Comparison of ENCODE assay signal across 9 cellular contexts in genomic region chr12:121059031-121059898, GRCh38. TPM values are rescaled to one million over a fixed set of nuclear protein-coding genes. Genes with fewer than 3 reads are reported as not detected.
DNase-seq lines count a peak whose midpoint lies in the region; ATAC-seq and TF ChIP-seq lines count a peak whose summit lies in the region.
"Had no signal": no experiment of that assay in that cellular context is flagged by ENCODE, and none has a peak within 500 bp of the region (broad histone marks: within the 10 kb centered on the region; RNA-seq: fewer than 3 reads in every experiment).

No MANE protein-coding gene starts in this region.

- in situ Hi-C loops in GM13977 (cut with MboI; ENCODE audit: low pct_unique_long_range_greater_than_20kb, low sequenced_read_pairs, unreplicated experiment) = loop anchor here (25.0 kb wide), 1 partner anchor 378 kb away; no protein-coding TSS in a partner anchor

- H3K9me2 ChIP-seq in OCI-LY7 (ENCODE audit: insufficient read depth, low read length) (no peaks in the 10 kb centered on the region), PC-3 (replicated peaks; ENCODE audit: low read length) (no peaks in the 10 kb centered on the region)

- peak overlapping the region; percentile 92 for H3K27ac Mint-ChIP-seq in CD8-positive, alpha-beta T cell

- intact Hi-C loops in CD8-positive, alpha-beta T cell (cut with DNase I, micrococcal nuclease) = loop anchor here in 1 of 2 experiments (5.0 kb wide), 1 partner anchor 42 kb away; the partner anchor contains the start of gene C12orf43
- intact Hi-C loops in OCI-LY7 (cut with micrococcal nuclease; ENCODE audit: unreplicated experiment) = no loop called here
- intact Hi-C loops in PC-3 (cut with micrococcal nuclease) = no loop called here

- H3K9me3 ChIP-seq in CD8-positive, alpha-beta T cell (ENCODE audit: low read length) = no peaks in the 10 kb centered on the region
- H3K9me3 ChIP-seq in OCI-LY7 (ENCODE audit: low read length) (no peaks in the 10 kb centered on the region), PC-3 (ENCODE audit: low read length) (no peaks in the 10 kb centered on the region)
- H3K9me3 ChIP-seq: gastroesophageal sphincter had no signal

- peak in 1 of 7 experiments; percentile 35 for DNase-seq in CD8-positive, alpha-beta T cell
- no peak for DNase-seq in OCI-LY7 (ENCODE audit: low spot score)
- DNase-seq in mesenteric fat pad (ENCODE audit: low spot score) = peak; percentile 47
- no peak for DNase-seq in SW 1271 (lab: John Stamatoyannopoulos, UW)
- no peak for DNase-seq in PC-3
- DNase-seq in SIG-M5 treated with dmso at 0.1 percent for 504 hours (lab: John Stamatoyannopoulos, UW; ENCODE audit: unreplicated experiment) = no peak
- DNase-seq in GM13977 (ENCODE audit: low spot score) = no peak

- no peaks in the 10 kb centered on the region for H3K27me3 ChIP-seq in CD8-positive, alpha-beta T cell (ENCODE audit: insufficient read depth, low read length)
- H3K27me3 ChIP-seq in PC-3 (ENCODE audit: low read length) = no peaks in the 10 kb centered on the region

- no peak for ATAC-seq in CD8-positive, alpha-beta T cell
- ATAC-seq in GM21619 (IDR thresholded peaks at IDR 0.05; ENCODE audit: unreplicated experiment) (peak; percentile 16), PC-3 (no peak)
- ATAC-seq: gastroesophageal sphincter had no signal

- no peak overlapping the region for H3K4me3 ChIP-seq in CD8-positive, alpha-beta T cell (ENCODE audit: low read depth, low read length)
- H3K4me3 ChIP-seq in OCI-LY7 (ENCODE audit: low read depth, low read length, poor library complexity, severe bottlenecking) = no peak overlapping the region
- no peak overlapping the region for H3K4me3 ChIP-seq in PC-3 (ENCODE audit: low read length)

- peaks cover 7% of the 10 kb centered on the region for H3K4me1 Mint-ChIP-seq in CD8-positive, alpha-beta T cell (ENCODE audit: low read depth)

- H3K36me3 ChIP-seq in CD8-positive, alpha-beta T cell (ENCODE audit: insufficient read depth, low read length) = no peaks in the 10 kb centered on the region
- no peaks in the 10 kb centered on the region for H3K36me3 ChIP-seq in OCI-LY7 (ENCODE audit: insufficient read depth, low read length)
- no peaks in the 10 kb centered on the region for H3K36me3 ChIP-seq in PC-3 (ENCODE audit: low read depth, low read length)
- H3K36me3 ChIP-seq: gastroesophageal sphincter had no signal

- CTCF ChIA-PET in CD8-positive, alpha-beta T cell (lab: Charles Lee) = interaction anchor here (0.6 to 7.2 kb wide), 36 partner anchors 8 to 276 kb away, joined by 3 to 109 read pairs (median 4); partner anchors contain the start of genes OASL and P2RX7
- CTCF ChIA-PET in OCI-LY7 (lab: Charles Lee; ENCODE audit: unreplicated experiment) = no interaction called here
- CTCF ChIA-PET in PC-3 (lab: Charles Lee) = interaction anchor here (0.5 to 0.8 kb wide), 5 partner anchors 25 to 74 kb away, joined by 3 to 6 read pairs (median 4); no protein-coding TSS in a partner anchor

- no peaks in the 10 kb centered on the region for H3K27me3 Mint-ChIP-seq in CD8-positive, alpha-beta T cell (ENCODE audit: low read depth)

- H3K27ac ChIP-seq in CD8-positive, alpha-beta T cell (ENCODE audit: low read depth, low read length) = no peak overlapping the region
- H3K27ac ChIP-seq in OCI-LY7 (ENCODE audit: low read depth, low read length, poor library complexity, severe bottlenecking) (no peak overlapping the region), PC-3 (ENCODE audit: low read length) (no peak overlapping the region)

- H4K20me1 ChIP-seq in OCI-LY7 (ENCODE audit: insufficient read depth, low read length) = no peaks in the 10 kb centered on the region
- H4K20me1 ChIP-seq in PC-3 (ENCODE audit: low read length) = no peaks in the 10 kb centered on the region

- POLR2A ChIA-PET in CD8-positive, alpha-beta T cell (lab: Charles Lee) = interaction anchor here (0.6 to 1.5 kb wide), 6 partner anchors 23 to 155 kb away, joined by 3 to 4 read pairs (median 3); partner anchors contain the start of genes C12orf43 and SPPL3
- POLR2A ChIA-PET in OCI-LY7 (lab: Charles Lee) = interaction anchor here (0.6 to 0.7 kb wide), 5 partner anchors 11 to 683 kb away, joined by 3 to 8 read pairs (median 4); no protein-coding TSS in a partner anchor
- POLR2A ChIA-PET in PC-3 (lab: Charles Lee; ENCODE audit: unreplicated experiment) = no interaction called here

- TF ChIP-seq CTCF in CD8-positive, alpha-beta T cell (IDR thresholded peaks at IDR 0.05) = no peak
- TF ChIP-seq CTCF in OCI-LY7 (conservative IDR thresholded peaks at IDR 0.05; ENCODE audit: low read length) = no peak
- no peak for TF ChIP-seq CTCF in PC-3 (conservative IDR thresholded peaks at IDR 0.05; ENCODE audit: low read depth, low read length)
- no peak for TF ChIP-seq CTCF in GM13977 (IDR thresholded peaks at IDR 0.05; ENCODE audit: extremely low read depth, insufficient read depth, missing control alignments)

- no peaks in the 10 kb centered on the region for H3F3A ChIP-seq in PC-3 (ENCODE audit: low read length, unreplicated experiment)

- no TSS peak for BruUV-seq in OCI-LY7 (replicated peaks; lab: Mats Ljungman, UMichigan)
- BruUV-seq in PC-3 (replicated peaks; lab: Mats Ljungman, UMichigan) = no TSS peak

- peak overlapping the region; percentile 100 for H2AFZ ChIP-seq in OCI-LY7 (ENCODE audit: low read length)
- no peak overlapping the region for H2AFZ ChIP-seq in PC-3 (ENCODE audit: low read length)

- H3K79me2 ChIP-seq in OCI-LY7 (ENCODE audit: insufficient read depth, low read depth, low read length) = no peaks in the 10 kb centered on the region
- no peaks in the 10 kb centered on the region for H3K79me2 ChIP-seq in PC-3 (ENCODE audit: low read length)

- H3K4me3 Mint-ChIP-seq in CD8-positive, alpha-beta T cell = peak overlapping the region; percentile 21

- H3K36me3 Mint-ChIP-seq in CD8-positive, alpha-beta T cell = no peaks in the 10 kb centered on the region

- H3K9me3 Mint-ChIP-seq in CD8-positive, alpha-beta T cell = no peaks in the 10 kb centered on the region

- peaks cover 11% of the 10 kb centered on the region for H3K4me1 ChIP-seq in CD8-positive, alpha-beta T cell (ENCODE audit: insufficient read depth, low read length)
- peaks cover 12% of the 10 kb centered on the region for H3K4me1 ChIP-seq in OCI-LY7 (ENCODE audit: insufficient read depth, low read length, poor library complexity, severe bottlenecking)
- H3K4me1 ChIP-seq in PC-3 (ENCODE audit: insufficient read depth, low read length) = no peaks in the 10 kb centered on the region

- H3K4me2 ChIP-seq in OCI-LY7 (ENCODE audit: low read length) (no peak overlapping the region; the same call in 1 of the 2 replicates), PC-3 (ENCODE audit: low read length) (no peak overlapping the region)

- H3K9ac ChIP-seq in PC-3 (ENCODE audit: low read length) = no peak overlapping the region

RNA-seq across cellular contexts. Expression of gene OASL, which starts 20.2 kb away (rescaled TPM):
- total RNA-seq in CD8-positive, alpha-beta T cell = 10 to 100 TPM; 34.5 to 36.5 TPM
- 0.09 TPM in 1 of 2 replicates, not detected in the other for total RNA-seq in OCI-LY7 (2014; rRNA removed; shearing (Covaris generic))
- total RNA-seq in OCI-LY7 (2022) = 0.25 TPM in 1 of 2 replicates, not detected in the other
- 8.1 TPM for total RNA-seq in mesenteric fat pad
- total RNA-seq in PC-3 (2014; rRNA removed) = 6.4 and 7.6 TPM in 2 replicates

RNA-seq across cellular contexts. Expression of gene C12orf43, which starts 43.0 kb away (rescaled TPM):
- total RNA-seq in CD8-positive, alpha-beta T cell = 10 to 100 TPM; 20.7 to 21.4 TPM
- total RNA-seq in OCI-LY7 (2014; rRNA removed; shearing (Covaris generic)) = 24.7 and 30.0 TPM in 2 replicates
- 18.0 and 21.4 TPM in 2 replicates for total RNA-seq in OCI-LY7 (2022)
- total RNA-seq in mesenteric fat pad = 20.5 TPM
- total RNA-seq in PC-3 (2014; rRNA removed) = 35.4 and 36.1 TPM in 2 replicates
